ENCODE assay signal across 12 cellular contexts in the genomic region with DNA sequence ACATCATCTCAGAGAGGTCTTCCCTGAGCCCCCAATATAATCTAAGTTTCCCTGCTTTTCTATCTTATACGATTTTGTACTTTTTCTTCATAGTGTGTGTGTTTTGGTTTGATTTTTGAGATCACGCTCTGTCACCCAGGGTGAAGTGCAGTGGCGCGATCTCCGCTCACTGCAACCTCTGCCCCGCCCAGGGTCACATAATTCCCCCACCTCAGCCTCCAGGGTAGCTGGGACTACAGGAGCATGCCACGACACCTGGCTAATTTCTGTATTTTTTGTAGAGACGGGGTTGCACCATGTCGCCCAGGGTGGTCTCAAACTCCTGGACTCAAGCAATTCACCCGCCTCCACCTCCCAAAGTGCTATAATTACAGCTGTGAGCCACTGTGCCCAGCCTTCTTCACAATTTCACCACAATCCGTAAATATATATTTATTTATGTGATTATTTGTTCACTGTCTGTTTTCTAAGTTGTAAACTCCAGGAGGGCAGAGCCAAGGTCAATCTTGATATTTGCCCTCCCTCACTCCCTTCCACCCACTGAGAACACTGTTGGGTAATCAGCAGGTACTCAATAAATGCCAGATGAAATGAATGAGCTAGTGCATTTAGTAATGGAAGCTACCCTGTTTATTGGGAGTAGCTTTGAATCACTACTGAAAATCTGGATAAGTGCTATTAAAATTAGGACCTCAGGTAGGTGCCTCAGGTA. TPM values are rescaled to one million over a fixed set of nuclear protein-coding genes. Genes with fewer than 3 reads are reported as not detected.
A peak's percentile ranks its signal among the peaks of the same experiment; 100 is the strongest.
DNase-seq lines count a peak whose midpoint lies in the region; ATAC-seq and TF ChIP-seq lines count a peak whose summit lies in the region.
"Had no signal": no experiment of that assay in that cellular context is flagged by ENCODE, and none has a peak within 500 bp of the region (broad histone marks: within the 10 kb centered on the region; RNA-seq: fewer than 3 reads in every experiment).

No MANE protein-coding gene starts in this region.

- H3K4me3 ChIP-seq in HCT116 (replicated peaks in 1 of 2; ENCODE audit: low read depth in 1 of 2, low read length in 2 of 2) = peak overlapping the region in 1 of 2 experiments; percentile 93; a peak in 1 of 4 replicates
- H3K4me3 ChIP-seq in Panc1 (ENCODE audit: low read depth in 2 of 2, low read length in 2 of 2) = no peak overlapping the region
- H3K4me3 ChIP-seq in hepatocyte = no peak overlapping the region
- no peak overlapping the region for H3K4me3 ChIP-seq in psoas muscle

- H3K9me2 ChIP-seq in HCT116 (ENCODE audit: insufficient read depth) = no peaks in the 10 kb centered on the region
- H3K9me2 ChIP-seq in hepatocyte (replicated peaks; ENCODE audit: insufficient read depth) = no peaks in the 10 kb centered on the region

- H3K4me2 ChIP-seq in HCT116 (ENCODE audit: low read length) = peak overlapping the region; percentile 84
- H3K4me2 ChIP-seq in hepatocyte = peak overlapping the region; percentile 67

- H2AFZ ChIP-seq in HCT116 (ENCODE audit: low read depth, low read length, poor library complexity, severe bottlenecking) (peak overlapping the region; percentile 4), hepatocyte (peak overlapping the region; percentile 70)

- H3K36me3 Mint-ChIP-seq in immature natural killer cell = peaks cover under 1 to 7% (median 2%) of the 10 kb centered on the region in 3 donors

- H3K36me3 ChIP-seq in HCT116 (ENCODE audit: control insufficient read depth in 1 of 2, insufficient read depth in 2 of 2, low read length in 2 of 2) (peaks cover 9 to 23% of the 10 kb centered on the region in 2 experiments), Panc1 (ENCODE audit: control insufficient read depth, insufficient read depth, low read length) (peaks cover 15% of the 10 kb centered on the region), hepatocyte (replicated peaks; ENCODE audit: insufficient read depth, low read depth) (no peaks in the 10 kb centered on the region), psoas muscle (ENCODE audit: insufficient read depth in 1 of 2, low read depth in 1 of 2) (peaks cover 5 to 8% of the 10 kb centered on the region in 2 donors)

- intact Hi-C loops in HCT116 (cut with micrococcal nuclease) = no loop called here
- intact Hi-C loops in Panc1 (cut with micrococcal nuclease; ENCODE audit: unreplicated experiment) = no loop called here
- intact Hi-C loops in psoas muscle (cut with DNase I) = no loop called here

- CTCF ChIA-PET in HCT116 (lab: Charles Lee) (interaction anchor here (1.2 to 1.9 kb wide), 3 partner anchors 13 to 44 kb away, joined by 3 to 5 read pairs (median 4); no protein-coding TSS in a partner anchor), Panc1 (lab: Charles Lee) (interaction anchor here (0.7 kb wide), 1 partner anchor 42 kb away, joined by 3 read pairs; no protein-coding TSS in a partner anchor)

- 91% methylated on average over 11 of the region's 11 CpGs for WGBS in hepatocyte (ENCODE audit: low lambda C conversion rate, missing lambda C conversion rate)
- WGBS in psoas muscle, 3 donors = 94 to 96% (median 96%) methylated on average over 11 of the region's 11 CpGs

- H3K4me1 ChIP-seq in HCT116 (ENCODE audit: control insufficient read depth in 1 of 2, insufficient read depth in 2 of 2, low read length in 2 of 2) (peaks cover 15 to 31% of the 10 kb centered on the region in 2 experiments), Panc1 (ENCODE audit: control insufficient read depth, insufficient read depth, low read length) (peaks cover 17% of the 10 kb centered on the region; the same call in 1 of the 2 replicates), hepatocyte (ENCODE audit: insufficient read depth) (no peaks in the 10 kb centered on the region), psoas muscle (peaks cover 25% of the 10 kb centered on the region)

- DNase-seq in HCT116 (ENCODE audit: low read depth, low spot score) (no peak), Panc1 (ENCODE audit: low read depth, low spot score) (no peak), hepatocyte (ENCODE audit: low spot score) (no peak), psoas muscle (no peak), NCI-H2196 (lab: John Stamatoyannopoulos, UW; ENCODE audit: unreplicated experiment) (no peak), DMS 273 (lab: John Stamatoyannopoulos, UW; ENCODE audit: unreplicated experiment) (no peak), HUDEP-2 (lab: John Stamatoyannopoulos, UW; ENCODE audit: unreplicated experiment in 76 of 76) (no peak), immature natural killer cell (no peak)

- H3K27ac ChIP-seq in HCT116 (ENCODE audit: low read depth, low read length) (peak overlapping the region; percentile 15; the same call in 1 of the 2 replicates), Panc1 (ENCODE audit: low read length) (peak overlapping the region; percentile 91), hepatocyte (no peak overlapping the region), psoas muscle (peak overlapping the region; percentile 61)

- H3K9ac ChIP-seq in HCT116 (ENCODE audit: low read length) = no peak overlapping the region

- H3K4me3 Mint-ChIP-seq in immature natural killer cell = peak overlapping the region in 2 of 5 donors; percentile 95

- no TSS peak for BruUV-seq in HCT116 (replicated peaks; lab: Mats Ljungman, UMichigan)
- BruUV-seq in Panc1 (replicated peaks; lab: Mats Ljungman, UMichigan) = no TSS peak

- H3K27me3 ChIP-seq in HCT116 (ENCODE audit: insufficient read depth, low read length) (no peaks in the 10 kb centered on the region), Panc1 (ENCODE audit: control insufficient read depth, insufficient read depth, low read length) (no peaks in the 10 kb centered on the region), hepatocyte (no peaks in the 10 kb centered on the region), psoas muscle (ENCODE audit: insufficient read depth in 3 of 3, low read length in 2 of 3) (no peaks in the 10 kb centered on the region)

- H3K9me3 Mint-ChIP-seq in immature natural killer cell = no peaks in the 10 kb centered on the region
- H3K9me3 Mint-ChIP-seq: activated naive CD8-positive, alpha-beta T cell treated with anti-CD3 and anti-CD28 coated beads, Interleukin-2, amount 50 U/mL, for 24 hours; effector memory CD8-positive, alpha-beta T cell; T-helper 1 cell treated with Interleukin-12 subunit alpha and Interleukin-12 subunit beta and Interleukin-4 antibody, amounts not matched to agents 30 μg/mL and 1 μg/mL, for 36 hours had no signal

- no peak for TF ChIP-seq RAD21 in HCT116 (IDR thresholded peaks at IDR 0.05; ENCODE audit: low read depth)

- POLR2A ChIA-PET in HCT116 (lab: Charles Lee) = interaction anchor here (0.6 to 1.3 kb wide), 3 partner anchors 24 to 206 kb away, joined by 3 to 5 read pairs (median 4); partner anchors contain the start of gene IVD
- POLR2A ChIA-PET in Panc1 (lab: Charles Lee) = no interaction called here

- RAD21 ChIA-PET in HCT116 (lab: Charles Lee; ENCODE audit: low non-redundant PET in 1 of 2, low total read pairs in 2 of 2, uncharacterized antibody in 2 of 2, unreplicated experiment in 2 of 2) = no interaction called here

- H3K79me2 ChIP-seq in HCT116 (ENCODE audit: insufficient read depth, low read length) (peaks cover 40% of the 10 kb centered on the region), hepatocyte (peaks cover 30% of the 10 kb centered on the region)

- H3K27ac Mint-ChIP-seq in immature natural killer cell = peak overlapping the region in 1 of 6 donors; percentile 31

- H4K20me1 ChIP-seq in HCT116 (ENCODE audit: insufficient read depth) (no peaks in the 10 kb centered on the region), hepatocyte (ENCODE audit: insufficient read depth, poor library complexity, severe bottlenecking) (no peaks in the 10 kb centered on the region)

- no peaks in the 10 kb centered on the region for H3K9me3 ChIP-seq in HCT116 (ENCODE audit: control insufficient read depth in 1 of 2, insufficient read depth in 1 of 2, low read depth in 1 of 2, low read length in 2 of 2)
- no peaks in the 10 kb centered on the region for H3K9me3 ChIP-seq in Panc1 (ENCODE audit: control insufficient read depth, insufficient read depth, low read depth, low read length)
- H3K9me3 ChIP-seq in hepatocyte (ENCODE audit: low read depth) = no peaks in the 10 kb centered on the region
- no peaks in the 10 kb centered on the region for H3K9me3 ChIP-seq in psoas muscle

- H3K4me1 Mint-ChIP-seq in immature natural killer cell = peaks cover 15 to 23% of the 10 kb centered on the region in 2 donors

- TF ChIP-seq POLR2A in HCT116 (IDR thresholded peaks at IDR 0.05; ENCODE audit: borderline replicate concordance, extremely low read depth, insufficient read depth, insufficient read length) = no peak

- ATAC-seq in HCT116 (no peak), Panc1 (no peak), psoas muscle (no peak)

- in situ Hi-C loops in Panc1 (cut with HindIII; ENCODE audit: low pct_unique_long_range_greater_than_20kb, low sequenced_read_pairs) = no loop called here

- H3K27me3 Mint-ChIP-seq in immature natural killer cell (ENCODE audit: low read depth in 3 of 3) = peaks cover 0 to 5% (median 0%) of the 10 kb centered on the region in 3 donors
- H3K27me3 Mint-ChIP-seq: activated naive CD8-positive, alpha-beta T cell treated with anti-CD3 and anti-CD28 coated beads, Interleukin-2, amount 50 U/mL, for 24 hours; effector memory CD8-positive, alpha-beta T cell had no signal

- TF ChIP-seq CTCF in HCT116 (IDR thresholded peaks at IDR 0.05 in 2 of 3, conservative IDR thresholded peaks at IDR 0.05 in 1 of 3; ENCODE audit: borderline replicate concordance in 1 of 3, insufficient read depth in 1 of 3, low read depth in 2 of 3, low read length in 2 of 3) (no peak), Panc1 (IDR thresholded peaks at IDR 0.05) (no peak), hepatocyte (IDR thresholded peaks at IDR 0.05; ENCODE audit: poor library complexity) (no peak), psoas muscle (IDR thresholded peaks at IDR 0.05) (no peak)

RNA-seq across cellular contexts. Expression of gene KNSTRN, which starts 0.5 kb away (rescaled TPM):
- total RNA-seq in HCT116 (2021; ENCODE audit: unreplicated experiment) = 84.1 TPM
- polyA plus RNA-seq in HCT116 (2012) = 66.4 and 98.7 TPM in 2 replicates
- total RNA-seq in Panc1 (2021; ENCODE audit: unreplicated experiment) = 74.6 TPM
- 27.8 TPM for polyA plus RNA-seq in Panc1 (2012; ENCODE audit: insufficient read length)
- total RNA-seq in hepatocyte = 22.9 and 24.0 TPM in 2 replicates
- 14.0 and 14.9 TPM in 2 replicates for polyA plus RNA-seq in hepatocyte
- total RNA-seq in psoas muscle = 10 to 100 TPM in 2 of 4 donors, 1 to 10 TPM in 2; 7.7 to 21.3 (median 11.6) TPM
- polyA plus RNA-seq in psoas muscle = 10 to 100 TPM; 11.5 to 21.5 (median 18.7) TPM
- 1 to 10 TPM; 2.7 to 5.6 (median 2.8) TPM for polyA plus RNA-seq in immature natural killer cell

RNA-seq across cellular contexts. Expression of gene IVD, which starts 23.6 kb away (rescaled TPM):
- total RNA-seq in HCT116 (2021; ENCODE audit: unreplicated experiment) (65.6 TPM), Panc1 (2021; ENCODE audit: unreplicated experiment) (74.6 TPM), hepatocyte (27.1 and 31.5 TPM in 2 replicates), psoas muscle (100 to 1,000 TPM in 1 of 4 donors, 10 to 100 TPM in 3; 46.5 to 102 (median 61.4) TPM)
- 45.5 and 50.0 TPM in 2 replicates for polyA plus RNA-seq in HCT116 (2012)
- 57.8 TPM for polyA plus RNA-seq in Panc1 (2012; ENCODE audit: insufficient read length)
- polyA plus RNA-seq in hepatocyte (56.6 and 71.6 TPM in 2 replicates), psoas muscle (10 to 100 TPM; 27.1 to 35.6 (median 32.6) TPM), immature natural killer cell (10 to 100 TPM; 41.8 to 63.0 (median 60.6) TPM)

RNA-seq across cellular contexts. Expression of gene DISP2, which starts 24.0 kb away (rescaled TPM):
- total RNA-seq in HCT116 (2021; ENCODE audit: unreplicated experiment) (3.3 TPM), Panc1 (2021; ENCODE audit: unreplicated experiment) (10.0 TPM), hepatocyte (0.12 and 1.0 TPM in 2 replicates), psoas muscle (1 to 10 TPM in 1 of 4 donors, under 1 TPM in 3; 0.05 to 2.4 (median 0.72) TPM)
- polyA plus RNA-seq in HCT116 (2012) = 1.2 and 1.9 TPM in 2 replicates
- 3.9 TPM for polyA plus RNA-seq in Panc1 (2012; ENCODE audit: insufficient read length)
- polyA plus RNA-seq in hepatocyte (0.93 and 1.5 TPM in 2 replicates), psoas muscle (under 1 TPM; 0.42 to 0.79 (median 0.52) TPM), immature natural killer cell (1 to 10 TPM in 1 of 3 donors, under 1 TPM in 2; 0.03 to 1.1 (median 0.38) TPM)

RNA-seq across cellular contexts. Expression of gene PHGR1, which starts 31.1 kb away (rescaled TPM):
- 0.61 TPM for total RNA-seq in HCT116 (2021; ENCODE audit: unreplicated experiment)
- polyA plus RNA-seq in HCT116 (2012) = not detected in 2 replicates
- not detected for total RNA-seq in Panc1 (2021; ENCODE audit: unreplicated experiment)
- polyA plus RNA-seq in Panc1 (2012; ENCODE audit: insufficient read length) = not detected
- total RNA-seq in hepatocyte = 49.8 and 76.1 TPM in 2 replicates
- polyA plus RNA-seq in hepatocyte = 207 and 222 TPM in 2 replicates
- not detected for total RNA-seq in psoas muscle
- 1 to 10 TPM in 2 of 3 donors, under 1 TPM in 1; 0.49 to 4.8 (median 1.4) TPM for polyA plus RNA-seq in psoas muscle
- polyA plus RNA-seq in immature natural killer cell = not detected
- total RNA-seq: Calu3 had no signal

RNA-seq across cellular contexts. Expression of gene CCDC9B, which starts 41.2 kb away (rescaled TPM):
- total RNA-seq in HCT116 (2021; ENCODE audit: unreplicated experiment) (15.6 TPM), Panc1 (2021; ENCODE audit: unreplicated experiment) (55.9 TPM), hepatocyte (1.8 and 4.0 TPM in 2 replicates), psoas muscle (100 to 1,000 TPM in 3 of 4 donors, 10 to 100 TPM in 1; 87.0 to 161 (median 129) TPM)
- polyA plus RNA-seq in HCT116 (2012) = 7.5 and 9.6 TPM in 2 replicates
- polyA plus RNA-seq in Panc1 (2012; ENCODE audit: insufficient read length) = 29.9 TPM
- polyA plus RNA-seq in hepatocyte (5.3 and 7.6 TPM in 2 replicates), psoas muscle (10 to 100 TPM; 14.5 to 50.5 (median 23.2) TPM), immature natural killer cell (under 1 TPM in 2 of 3 donors, not detected in 1; 0.09 to 0.46 TPM)
